Comparison of ENCODE assay signal across 12 cellular contexts in genomic region chr1:23366598-23366997, GRCh38. TPM values are rescaled to one million over a fixed set of nuclear protein-coding genes. Genes with fewer than 3 reads are reported as not detected.
DNase-seq lines count a peak whose midpoint lies in the region; ATAC-seq and TF ChIP-seq lines count a peak whose summit lies in the region.
"Had no signal": no experiment of that assay in that cellular context is flagged by ENCODE, and none has a peak within 500 bp of the region (broad histone marks: within the 10 kb centered on the region; RNA-seq: fewer than 3 reads in every experiment).

No MANE protein-coding gene starts in this region.

- peaks cover 36% of the 10 kb centered on the region for H3K4me1 Mint-ChIP-seq in activated naive CD8-positive, alpha-beta T cell treated with anti-CD3 and anti-CD28 coated beads, Interleukin-2, amount 50 U/mL, for 24 hours
- H3K4me1 Mint-ChIP-seq in immature natural killer cell, result peaks cover 33 to 39% of the 10 kb centered on the region in 2 donors

- peaks cover 2% of the 10 kb centered on the region for H3K27me3 Mint-ChIP-seq in activated naive CD8-positive, alpha-beta T cell treated with anti-CD3 and anti-CD28 coated beads, Interleukin-2, amount 50 U/mL, for 24 hours
- peaks cover 0 to 8% (median 6%) of the 10 kb centered on the region in 3 donors for H3K27me3 Mint-ChIP-seq in immature natural killer cell (ENCODE audit: low read depth in 3 of 3)

- DNase-seq in left ventricle myocardium inferior (no peak), right cardiac atrium (no peak), immature natural killer cell (no peak), vagina (ENCODE audit: extremely low spot score in 2 of 2) (no peak), NOMO-1 treated with DMSO at 0.1 percent for 48 hours (lab: John Stamatoyannopoulos, UW; ENCODE audit: unreplicated experiment) (no peak), WERI-Rb-1 (no peak), GM10266 (ENCODE audit: extremely low spot score) (no peak)
- DNase-seq in activated naive CD8-positive, alpha-beta T cell treated with anti-CD3 and anti-CD28 coated beads, Interleukin-2, amount 50 U/mL, for 24 hours, result no peak
- DNase-seq: activated naive CD4-positive, alpha-beta T cell treated with Interleukin-2 at 50 U/mL for 16 hours; NCI-H146; transverse colon had no signal

- WGBS in right cardiac atrium, result 81% methylated on average over 5 of the region's 5 CpGs

- intact Hi-C loops in left ventricle myocardium inferior (cut with micrococcal nuclease) (no loop called here), right cardiac atrium (cut with DNase I) (loop anchor here in 1 of 4 donors (5.0 kb wide), 1 partner anchor 36 kb away; no protein-coding TSS in a partner anchor), vagina (cut with DNase I) (no loop called here)

- no peak for TF ChIP-seq CTCF in left ventricle myocardium inferior (IDR thresholded peaks at IDR 0.05; ENCODE audit: borderline replicate concordance)
- TF ChIP-seq CTCF in vagina (IDR thresholded peaks at IDR 0.05), result no peak
- TF ChIP-seq CTCF in WERI-Rb-1 (IDR thresholded peaks at IDR 0.05; ENCODE audit: low read depth, low read length), result no peak
- no peak for TF ChIP-seq CTCF in GM10266 (IDR thresholded peaks at IDR 0.05; ENCODE audit: control insufficient read depth, insufficient read depth, low read depth, missing control alignments)

- H3K27me3 ChIP-seq in left ventricle myocardium inferior (ENCODE audit: low read depth) (no peaks in the 10 kb centered on the region), right cardiac atrium (ENCODE audit: control insufficient read depth, insufficient read depth) (no peaks in the 10 kb centered on the region), vagina (no peaks in the 10 kb centered on the region), WERI-Rb-1 (ENCODE audit: insufficient read depth, low read depth, severe bottlenecking) (no peaks in the 10 kb centered on the region)
- H3K27me3 ChIP-seq: transverse colon had no signal

- H3K4me1 ChIP-seq in left ventricle myocardium inferior (peaks cover 51% of the 10 kb centered on the region), right cardiac atrium (ENCODE audit: control insufficient read depth, insufficient read depth, low read length) (peaks cover 8% of the 10 kb centered on the region), vagina (peaks cover 47% of the 10 kb centered on the region)

- no peak for TF ChIP-seq POLR2A in vagina (IDR thresholded peaks at IDR 0.05)

- no peak for ATAC-seq in right cardiac atrium
- ATAC-seq in activated naive CD8-positive, alpha-beta T cell treated with anti-CD3 and anti-CD28 coated beads, Interleukin-2, amount 50 U/mL, for 24 hours, result no peak

- H3K9me3 Mint-ChIP-seq in activated naive CD8-positive, alpha-beta T cell treated with anti-CD3 and anti-CD28 coated beads, Interleukin-2, amount 50 U/mL, for 24 hours, result peaks cover 24% of the 10 kb centered on the region
- peaks cover 16 to 26% (median 22%) of the 10 kb centered on the region in 6 donors for H3K9me3 Mint-ChIP-seq in immature natural killer cell

- H3K27ac Mint-ChIP-seq in activated naive CD8-positive, alpha-beta T cell treated with anti-CD3 and anti-CD28 coated beads, Interleukin-2, amount 50 U/mL, for 24 hours, result no peak overlapping the region
- peak overlapping the region in 1 of 6 donors; percentile 33 for H3K27ac Mint-ChIP-seq in immature natural killer cell

- H3K36me3 ChIP-seq in left ventricle myocardium inferior (peaks cover 56% of the 10 kb centered on the region), vagina (peaks cover 11 to 47% of the 10 kb centered on the region in 2 donors), WERI-Rb-1 (peaks cover 49% of the 10 kb centered on the region)

- H3K4me3 ChIP-seq in left ventricle myocardium inferior (peak overlapping the region; percentile 88), right cardiac atrium (ENCODE audit: low read length) (no peak overlapping the region), vagina (peak overlapping the region in 1 of 2 donors; percentile 74), WERI-Rb-1 (ENCODE audit: low read depth, low read length) (no peak overlapping the region)

- H3K36me3 Mint-ChIP-seq in activated naive CD8-positive, alpha-beta T cell treated with anti-CD3 and anti-CD28 coated beads, Interleukin-2, amount 50 U/mL, for 24 hours (ENCODE audit: low read depth), result peaks cover 54% of the 10 kb centered on the region
- H3K36me3 Mint-ChIP-seq in immature natural killer cell, result peaks cover 15 to 33% (median 28%) of the 10 kb centered on the region in 3 donors

- H3K27ac ChIP-seq in left ventricle myocardium inferior (replicated peaks), result peak overlapping the region; percentile 99
- no peak overlapping the region for H3K27ac ChIP-seq in right cardiac atrium (ENCODE audit: low read length)
- H3K27ac ChIP-seq in vagina, result peak overlapping the region; percentile 23
- H3K27ac ChIP-seq in WERI-Rb-1, result no peak overlapping the region
- H3K27ac ChIP-seq: HL-60 had no signal

- H3K9me3 ChIP-seq in left ventricle myocardium inferior (replicated peaks), result peaks cover 51% of the 10 kb centered on the region
- H3K9me3 ChIP-seq in right cardiac atrium (ENCODE audit: control insufficient read depth, low read length), result peaks cover 11% of the 10 kb centered on the region
- peaks cover 14% of the 10 kb centered on the region for H3K9me3 ChIP-seq in vagina
- H3K9me3 ChIP-seq in WERI-Rb-1 (ENCODE audit: severe bottlenecking), result peaks cover 32% of the 10 kb centered on the region

- peak overlapping the region; percentile 93 for H3K4me3 Mint-ChIP-seq in activated naive CD8-positive, alpha-beta T cell treated with anti-CD3 and anti-CD28 coated beads, Interleukin-2, amount 50 U/mL, for 24 hours
- peak overlapping the region in 4 of 5 donors; percentile 98 to 100 (median 99) for H3K4me3 Mint-ChIP-seq in immature natural killer cell

RNA-seq across cellular contexts. Expression of gene ZNF436, which starts 3.0 kb away (rescaled TPM):
- total RNA-seq in left ventricle myocardium inferior (11.8 TPM), right cardiac atrium (10 to 100 TPM; 11.3 to 13.8 (median 12.7) TPM), vagina (20.9 TPM)
- polyA plus RNA-seq in right cardiac atrium (4.4 TPM), immature natural killer cell (1 to 10 TPM in 1 of 3 donors, under 1 TPM in 1, not detected in 1; 0.60 to 5.4 TPM)

RNA-seq across cellular contexts. Expression of gene HNRNPR, which starts 22.5 kb away (rescaled TPM):
- total RNA-seq in left ventricle myocardium inferior (54.6 TPM), right cardiac atrium (10 to 100 TPM; 59.8 to 73.7 (median 62.1) TPM), vagina (64.3 TPM)
- polyA plus RNA-seq in right cardiac atrium (50.8 TPM), immature natural killer cell (100 to 1,000 TPM; 133 to 212 (median 158) TPM)

RNA-seq across cellular contexts. Expression of gene TCEA3, which starts 58.0 kb away (rescaled TPM):
- total RNA-seq in left ventricle myocardium inferior (78.6 TPM), right cardiac atrium (10 to 100 TPM; 36.4 to 79.5 (median 49.1) TPM), vagina (26.5 TPM)
- polyA plus RNA-seq in right cardiac atrium (48.7 TPM), immature natural killer cell (1 to 10 TPM in 2 of 3 donors, under 1 TPM in 1; 0.71 to 2.4 (median 1.1) TPM)

Comparison
In these comparisons a context has a peak if more than half of its experiments do, and no peak if none do; other contexts are left out.
1. H3K27ac ChIP-seq: peak in left ventricle myocardium inferior (single experiment) and vagina (single experiment); none in right cardiac atrium (single experiment) and WERI-Rb-1 (single experiment).